Comparison of ENCODE assay signal across 1 cellular context in the genomic region with DNA sequence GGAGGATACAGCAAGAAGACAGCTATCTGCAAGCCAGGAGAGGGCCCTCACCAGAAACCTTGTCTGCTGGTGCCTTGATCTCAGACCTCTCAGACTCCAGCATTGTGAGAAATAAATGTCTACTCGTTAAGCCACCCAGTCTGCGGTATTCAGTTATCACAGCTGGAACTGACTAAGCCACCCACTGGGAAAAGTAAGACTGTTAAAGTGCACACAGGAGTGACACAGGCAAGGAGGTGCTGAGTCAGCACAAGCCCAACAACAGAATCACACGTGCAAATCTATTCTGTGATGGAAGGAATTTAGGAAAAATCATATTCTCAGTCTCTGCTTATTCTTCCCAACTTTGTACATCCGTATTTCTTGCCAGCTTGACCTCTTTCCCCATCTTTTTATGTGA.
TF ChIP-seq lines count a peak whose summit lies in the region.

No MANE protein-coding gene starts in this region.

TF ChIP-seq in WTC11, 78 proteins besides CTCF, POLR2A, EP300 and RAD21 (continued from another document):
- TF ChIP-seq, protein P1, sequence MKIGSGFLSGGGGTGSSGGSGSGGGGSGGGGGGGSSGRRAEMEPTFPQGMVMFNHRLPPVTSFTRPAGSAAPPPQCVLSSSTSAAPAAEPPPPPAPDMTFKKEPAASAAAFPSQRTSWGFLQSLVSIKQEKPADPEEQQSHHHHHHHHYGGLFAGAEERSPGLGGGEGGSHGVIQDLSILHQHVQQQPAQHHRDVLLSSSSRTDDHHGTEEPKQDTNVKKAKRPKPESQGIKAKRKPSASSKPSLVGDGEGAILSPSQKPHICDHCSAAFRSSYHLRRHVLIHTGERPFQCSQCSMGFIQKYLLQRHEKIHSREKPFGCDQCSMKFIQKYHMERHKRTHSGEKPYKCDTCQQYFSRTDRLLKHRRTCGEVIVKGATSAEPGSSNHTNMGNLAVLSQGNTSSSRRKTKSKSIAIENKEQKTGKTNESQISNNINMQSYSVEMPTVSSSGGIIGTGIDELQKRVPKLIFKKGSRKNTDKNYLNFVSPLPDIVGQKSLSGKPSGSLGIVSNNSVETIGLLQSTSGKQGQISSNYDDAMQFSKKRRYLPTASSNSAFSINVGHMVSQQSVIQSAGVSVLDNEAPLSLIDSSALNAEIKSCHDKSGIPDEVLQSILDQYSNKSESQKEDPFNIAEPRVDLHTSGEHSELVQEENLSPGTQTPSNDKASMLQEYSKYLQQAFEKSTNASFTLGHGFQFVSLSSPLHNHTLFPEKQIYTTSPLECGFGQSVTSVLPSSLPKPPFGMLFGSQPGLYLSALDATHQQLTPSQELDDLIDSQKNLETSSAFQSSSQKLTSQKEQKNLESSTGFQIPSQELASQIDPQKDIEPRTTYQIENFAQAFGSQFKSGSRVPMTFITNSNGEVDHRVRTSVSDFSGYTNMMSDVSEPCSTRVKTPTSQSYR (CRISPR knock-in tag; IDR thresholded peaks at IDR 0.05) = no peak
- TF ChIP-seq TCF7 (CRISPR knock-in tag; IDR thresholded peaks at IDR 0.05; ENCODE audit: low read depth) (no peak), GABPB1 (CRISPR knock-in tag; IDR thresholded peaks at IDR 0.05) (no peak), ZNF232 (CRISPR knock-in tag; IDR thresholded peaks at IDR 0.05) (no peak), RORB (CRISPR knock-in tag; IDR thresholded peaks at IDR 0.05) (no peak), JUN (CRISPR knock-in tag; IDR thresholded peaks at IDR 0.05) (no peak), TP53 (CRISPR knock-in tag; IDR thresholded peaks at IDR 0.05) (no peak), JAZF1 (CRISPR knock-in tag; IDR thresholded peaks at IDR 0.05) (no peak), SMAD4 (CRISPR knock-in tag; IDR thresholded peaks at IDR 0.05) (no peak), FOXK1 (CRISPR knock-in tag; IDR thresholded peaks at IDR 0.05) (no peak), RELA (CRISPR knock-in tag; IDR thresholded peaks at IDR 0.05; ENCODE audit: borderline replicate concordance) (no peak)
- TF ChIP-seq, protein P2, sequence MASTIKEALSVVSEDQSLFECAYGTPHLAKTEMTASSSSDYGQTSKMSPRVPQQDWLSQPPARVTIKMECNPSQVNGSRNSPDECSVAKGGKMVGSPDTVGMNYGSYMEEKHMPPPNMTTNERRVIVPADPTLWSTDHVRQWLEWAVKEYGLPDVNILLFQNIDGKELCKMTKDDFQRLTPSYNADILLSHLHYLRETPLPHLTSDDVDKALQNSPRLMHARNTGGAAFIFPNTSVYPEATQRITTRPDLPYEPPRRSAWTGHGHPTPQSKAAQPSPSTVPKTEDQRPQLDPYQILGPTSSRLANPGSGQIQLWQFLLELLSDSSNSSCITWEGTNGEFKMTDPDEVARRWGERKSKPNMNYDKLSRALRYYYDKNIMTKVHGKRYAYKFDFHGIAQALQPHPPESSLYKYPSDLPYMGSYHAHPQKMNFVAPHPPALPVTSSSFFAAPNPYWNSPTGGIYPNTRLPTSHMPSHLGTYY (CRISPR knock-in tag; IDR thresholded peaks at IDR 0.05) = no peak
- TF ChIP-seq, protein P3, sequence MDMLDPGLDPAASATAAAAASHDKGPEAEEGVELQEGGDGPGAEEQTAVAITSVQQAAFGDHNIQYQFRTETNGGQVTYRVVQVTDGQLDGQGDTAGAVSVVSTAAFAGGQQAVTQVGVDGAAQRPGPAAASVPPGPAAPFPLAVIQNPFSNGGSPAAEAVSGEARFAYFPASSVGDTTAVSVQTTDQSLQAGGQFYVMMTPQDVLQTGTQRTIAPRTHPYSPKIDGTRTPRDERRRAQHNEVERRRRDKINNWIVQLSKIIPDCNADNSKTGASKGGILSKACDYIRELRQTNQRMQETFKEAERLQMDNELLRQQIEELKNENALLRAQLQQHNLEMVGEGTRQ (CRISPR knock-in tag; IDR thresholded peaks at IDR 0.05) = no peak
- TF ChIP-seq, protein P4, sequence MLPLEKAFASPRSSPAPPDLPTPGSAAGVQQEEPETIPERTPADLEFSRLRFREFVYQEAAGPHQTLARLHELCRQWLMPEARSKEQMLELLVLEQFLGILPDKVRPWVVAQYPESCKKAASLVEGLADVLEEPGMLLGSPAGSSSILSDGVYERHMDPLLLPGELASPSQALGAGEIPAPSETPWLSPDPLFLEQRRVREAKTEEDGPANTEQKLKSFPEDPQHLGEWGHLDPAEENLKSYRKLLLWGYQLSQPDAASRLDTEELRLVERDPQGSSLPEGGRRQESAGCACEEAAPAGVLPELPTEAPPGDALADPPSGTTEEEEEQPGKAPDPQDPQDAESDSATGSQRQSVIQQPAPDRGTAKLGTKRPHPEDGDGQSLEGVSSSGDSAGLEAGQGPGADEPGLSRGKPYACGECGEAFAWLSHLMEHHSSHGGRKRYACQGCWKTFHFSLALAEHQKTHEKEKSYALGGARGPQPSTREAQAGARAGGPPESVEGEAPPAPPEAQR (CRISPR knock-in tag; IDR thresholded peaks at IDR 0.05) = no peak
- TF ChIP-seq, protein P5, sequence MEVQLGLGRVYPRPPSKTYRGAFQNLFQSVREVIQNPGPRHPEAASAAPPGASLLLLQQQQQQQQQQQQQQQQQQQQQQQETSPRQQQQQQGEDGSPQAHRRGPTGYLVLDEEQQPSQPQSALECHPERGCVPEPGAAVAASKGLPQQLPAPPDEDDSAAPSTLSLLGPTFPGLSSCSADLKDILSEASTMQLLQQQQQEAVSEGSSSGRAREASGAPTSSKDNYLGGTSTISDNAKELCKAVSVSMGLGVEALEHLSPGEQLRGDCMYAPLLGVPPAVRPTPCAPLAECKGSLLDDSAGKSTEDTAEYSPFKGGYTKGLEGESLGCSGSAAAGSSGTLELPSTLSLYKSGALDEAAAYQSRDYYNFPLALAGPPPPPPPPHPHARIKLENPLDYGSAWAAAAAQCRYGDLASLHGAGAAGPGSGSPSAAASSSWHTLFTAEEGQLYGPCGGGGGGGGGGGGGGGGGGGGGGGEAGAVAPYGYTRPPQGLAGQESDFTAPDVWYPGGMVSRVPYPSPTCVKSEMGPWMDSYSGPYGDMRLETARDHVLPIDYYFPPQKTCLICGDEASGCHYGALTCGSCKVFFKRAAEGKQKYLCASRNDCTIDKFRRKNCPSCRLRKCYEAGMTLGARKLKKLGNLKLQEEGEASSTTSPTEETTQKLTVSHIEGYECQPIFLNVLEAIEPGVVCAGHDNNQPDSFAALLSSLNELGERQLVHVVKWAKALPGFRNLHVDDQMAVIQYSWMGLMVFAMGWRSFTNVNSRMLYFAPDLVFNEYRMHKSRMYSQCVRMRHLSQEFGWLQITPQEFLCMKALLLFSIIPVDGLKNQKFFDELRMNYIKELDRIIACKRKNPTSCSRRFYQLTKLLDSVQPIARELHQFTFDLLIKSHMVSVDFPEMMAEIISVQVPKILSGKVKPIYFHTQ (CRISPR knock-in tag; IDR thresholded peaks at IDR 0.05) = no peak
TF ChIP-seq in WTC11: peak in this region for 0.
